8 cellular contexts compared by ENCODE assay signal in genomic region chr4:185587444-185588161, GRCh38. TPM values are rescaled to one million over a fixed set of nuclear protein-coding genes. Genes with fewer than 3 reads are reported as not detected.
DNase-seq lines count a peak whose midpoint lies in the region; ATAC-seq and TF ChIP-seq lines count a peak whose summit lies in the region.

No MANE protein-coding gene starts in this region.

- POLR2A ChIA-PET in CD8-positive, alpha-beta memory T cell (lab: Charles Lee): no interaction called here
- POLR2A ChIA-PET in PC-9 (lab: Charles Lee; ENCODE audit: unreplicated experiment): no interaction called here

- peaks cover 8% of the 10 kb centered on the region for H3K27me3 ChIP-seq in CD8-positive, alpha-beta memory T cell (ENCODE audit: insufficient read depth, low read length, poor library complexity, severe bottlenecking)
- H3K27me3 ChIP-seq in thoracic aorta (replicated peaks; ENCODE audit: insufficient read depth): no peaks in the 10 kb centered on the region
- no peaks in the 10 kb centered on the region for H3K27me3 ChIP-seq in PC-9 (ENCODE audit: insufficient read depth, low read depth)

- H3K4me3 ChIP-seq in CD8-positive, alpha-beta memory T cell (ENCODE audit: low read length): peak overlapping the region; percentile 24
- H3K4me3 ChIP-seq in mucosa of descending colon (no peak overlapping the region), thoracic aorta (peak overlapping the region; percentile 19), PC-9 (no peak overlapping the region)

- no peak overlapping the region for H3K27ac ChIP-seq in CD8-positive, alpha-beta memory T cell (ENCODE audit: low read depth, low read length)
- peak overlapping the region; percentile 48 for H3K27ac ChIP-seq in KOPT-K1 (ENCODE audit: low read depth, low read length, poor library complexity, severe bottlenecking)
- no peak overlapping the region for H3K27ac ChIP-seq in thoracic aorta
- H3K27ac ChIP-seq in PC-9: no peak overlapping the region

- H3K4me2 ChIP-seq in PC-9: no peak overlapping the region

- no peaks in the 10 kb centered on the region; the same call in 1 of the 2 replicates for H3F3A ChIP-seq in PC-9 (ENCODE audit: insufficient read depth, low read depth)

- TF ChIP-seq CTCF in mucosa of descending colon (IDR thresholded peaks at IDR 0.05) (no peak), thoracic aorta (IDR thresholded peaks at IDR 0.05) (no peak), PC-9 (conservative IDR thresholded peaks at IDR 0.05) (no peak)

- no peaks in the 10 kb centered on the region for H3K36me3 ChIP-seq in CD8-positive, alpha-beta memory T cell (ENCODE audit: insufficient read depth, low read length)
- no peaks in the 10 kb centered on the region for H3K36me3 ChIP-seq in KOPT-K1 (ENCODE audit: insufficient read depth, low read length)
- no peaks in the 10 kb centered on the region for H3K36me3 ChIP-seq in mucosa of descending colon (ENCODE audit: low read depth)
- H3K36me3 ChIP-seq in thoracic aorta: peaks cover 6% of the 10 kb centered on the region
- no peaks in the 10 kb centered on the region for H3K36me3 ChIP-seq in PC-9 (ENCODE audit: low read depth)

- ATAC-seq in GM21447 (IDR thresholded peaks at IDR 0.05; ENCODE audit: unreplicated experiment): peak; percentile 97
- peak; percentile 60 for ATAC-seq in mucosa of descending colon
- ATAC-seq in thoracic aorta (ENCODE audit: insufficient number of reproducible peaks, low FRiP score, low read depth): no peak

- no peak overlapping the region for H2AFZ ChIP-seq in PC-9

- peaks cover 3% of the 10 kb centered on the region for H3K4me1 ChIP-seq in CD8-positive, alpha-beta memory T cell (ENCODE audit: insufficient read depth, low read length)
- H3K4me1 ChIP-seq in mucosa of descending colon (ENCODE audit: low read depth) (no peaks in the 10 kb centered on the region), thoracic aorta (ENCODE audit: control insufficient read depth in 1 of 2, low read depth in 2 of 2) (peaks cover 12 to 24% of the 10 kb centered on the region in 2 donors), PC-9 (replicated peaks; ENCODE audit: insufficient read depth) (peaks cover 14% of the 10 kb centered on the region)

- H3K79me2 ChIP-seq in PC-9 (ENCODE audit: low read depth): no peaks in the 10 kb centered on the region

- H3K9me3 Mint-ChIP-seq in CD8-positive, alpha-beta memory T cell: no peaks in the 10 kb centered on the region

- H3K9me3 ChIP-seq in CD8-positive, alpha-beta memory T cell (ENCODE audit: low read length): no peaks in the 10 kb centered on the region
- H3K9me3 ChIP-seq in KOPT-K1 (ENCODE audit: insufficient read depth, low read length, poor library complexity, severe bottlenecking): no peaks in the 10 kb centered on the region
- H3K9me3 ChIP-seq in mucosa of descending colon: no peaks in the 10 kb centered on the region
- H3K9me3 ChIP-seq in thoracic aorta: no peaks in the 10 kb centered on the region
- H3K9me3 ChIP-seq in PC-9 (ENCODE audit: insufficient read depth, low read depth): no peaks in the 10 kb centered on the region

- peak overlapping the region in 6 of 8 donors; percentile 41 to 92 (median 74) for H3K27ac Mint-ChIP-seq in CD8-positive, alpha-beta memory T cell

- H3K27me3 Mint-ChIP-seq in CD8-positive, alpha-beta memory T cell: peaks cover 19 to 78% of the 10 kb centered on the region in 2 donors

- peak; percentile 30 to 77 (median 60) for DNase-seq in CD8-positive, alpha-beta memory T cell
- peak; percentile 12 to 36 (median 18) for DNase-seq in activated naive CD4-positive, alpha-beta T cell (lab: John Stamatoyannopoulos, UW)
- DNase-seq in mucosa of descending colon: peak; percentile 45 to 67 (median 52)
- no peak for DNase-seq in thoracic aorta (ENCODE audit: low spot score)
- DNase-seq in PC-9: no peak
- no peak for DNase-seq in NCI-H526 (lab: John Stamatoyannopoulos, UW)

- CTCF ChIA-PET in CD8-positive, alpha-beta memory T cell (lab: Charles Lee): interaction anchor here (1.7 kb wide), 1 partner anchor 10 kb away, joined by 7 read pairs; no protein-coding TSS in a partner anchor
- CTCF ChIA-PET in PC-9 (lab: Charles Lee): no interaction called here

- H3K9me2 ChIP-seq in PC-9 (ENCODE audit: insufficient read depth): no peaks in the 10 kb centered on the region

- intact Hi-C loops in mucosa of descending colon (cut with DNase I, micrococcal nuclease) (no loop called here), PC-9 (cut with micrococcal nuclease; ENCODE audit: unreplicated experiment) (no loop called here)

- H3K36me3 Mint-ChIP-seq in CD8-positive, alpha-beta memory T cell: peaks cover 0 to 1% (median 0%) of the 10 kb centered on the region in 3 donors

- H3K4me3 Mint-ChIP-seq in CD8-positive, alpha-beta memory T cell: peak overlapping the region; percentile 13 to 65 (median 46)

- BruUV-seq in PC-9 (replicated peaks; lab: Mats Ljungman, UMichigan): no TSS peak

- peaks cover 10 to 13% (median 10%) of the 10 kb centered on the region in 3 donors for H3K4me1 Mint-ChIP-seq in CD8-positive, alpha-beta memory T cell

- H4K20me1 ChIP-seq in PC-9 (ENCODE audit: insufficient read depth): no peaks in the 10 kb centered on the region

RNA-seq across cellular contexts. Expression of gene PDLIM3, which starts 52.3 kb away (rescaled TPM):
- not detected for total RNA-seq in CD8-positive, alpha-beta memory T cell
- not detected for polyA plus RNA-seq in CD8-positive, alpha-beta memory T cell
- total RNA-seq in mucosa of descending colon (100 to 1,000 TPM in 1 of 3 donors, 10 to 100 TPM in 1, 1 to 10 TPM in 1; 8.9 to 193 (median 16.5) TPM), thoracic aorta (1,000 to 10,000 TPM in 1 of 2 donors, 100 to 1,000 TPM in 1; 835 to 1,176 TPM), PC-9 (2021) (3.3 and 5.6 TPM in 2 replicates)

Comparison
In these comparisons a context has a peak if more than half of its experiments do, and no peak if none do; other contexts are left out.
1. DNase-seq: peak in CD8-positive, alpha-beta memory T cell (5 of 5), activated naive CD4-positive, alpha-beta T cell (4 of 4) and mucosa of descending colon (3 of 3); none in thoracic aorta (single experiment), PC-9 (0 of 2) and NCI-H526 (0 of 2).
2. H3K4me3 ChIP-seq: peak in CD8-positive, alpha-beta memory T cell (single experiment) and thoracic aorta (single experiment); none in mucosa of descending colon (single experiment) and PC-9 (single experiment).
3. RNA of gene PDLIM3, which starts 52.3 kb away (total RNA-seq): 835 to 1,176 TPM in thoracic aorta; 8.9 to 193 TPM in mucosa of descending colon, 3.3 to 5.6 TPM in PC-9 and not detected in CD8-positive, alpha-beta memory T cell; every median in the first group is over 4 times any median in the second.